In genomic region chr18:9630444-9630843, GRCh38 we compare ENCODE assay signal across 29 cellular contexts.
"Had no signal": no experiment of that assay in that cellular context is flagged by ENCODE, and none has a peak within 500 bp of the region (broad histone marks: within the 10 kb centered on the region; RNA-seq: fewer than 3 reads in every experiment).

No MANE protein-coding gene starts in this region.

- H3K9me3 Mint-ChIP-seq: activated T-cell treated with anti-CD3 and anti-CD28 coated beads, Interleukin-2, amount 50 U/mL, for 24 hours had no signal

- H3K36me3 Mint-ChIP-seq: activated CD8-positive, alpha-beta memory T cell treated with anti-CD3 and anti-CD28 coated beads, Interleukin-2, amount 10 ng/mL, durations not matched to agents 7 days and 5 days; activated naive CD4-positive, alpha-beta T cell treated with anti-CD3 and anti-CD28 coated beads, Interleukin-2, amount 50 U/mL, for 72 hours had no signal

- H3K27ac ChIP-seq: ascending aorta, body of pancreas, RWPE1, SJCRH30, WERI-Rb-1 had no signal

- H3K27me3 ChIP-seq: ascending aorta, body of pancreas, SJCRH30 had no signal

- H3K4me2 ChIP-seq: SK-N-SH had no signal

- H3K27ac Mint-ChIP-seq: activated CD8-positive, alpha-beta memory T cell treated with anti-CD3 and anti-CD28 coated beads, Interleukin-2, amount 10 ng/mL, durations not matched to agents 7 days and 5 days; activated naive CD4-positive, alpha-beta T cell treated with anti-CD3 and anti-CD28 coated beads, Interleukin-2, amount 50 U/mL, for 72 hours; activated naive CD8-positive, alpha-beta T cell treated with anti-CD3 and anti-CD28 coated beads, Interleukin-2, amount 50 U/mL, for 24 hours; activated T-cell treated with anti-CD3 and anti-CD28 coated beads, Interleukin-2, amount 50 U/mL, for 24 hours; activated T-helper 1 cell treated with anti-CD3 and anti-CD28 coated beads, Interleukin-12 subunit alpha, Interleukin-12 subunit beta, Interleukin-2, Interleukin-4 antibody, amounts not matched to agents 30 ng/mL and 10 ng/mL and 1 ng/mL, durations not matched to agents 14 hours and 24 hours and 36 hours had no signal

- FAIRE-seq: bronchial epithelial cell had no signal

- H3K36me3 ChIP-seq: ascending aorta, SJCRH30, WERI-Rb-1 had no signal

- ATAC-seq: activated CD8-positive, alpha-beta memory T cell treated with anti-CD3 and anti-CD28 coated beads, Interleukin-2, amount 10 ng/mL, durations not matched to agents 7 days and 5 days; activated naive CD4-positive, alpha-beta T cell treated with anti-CD3 and anti-CD28 coated beads, Interleukin-2, amount 50 U/mL, for 72 hours; activated naive CD8-positive, alpha-beta T cell treated with anti-CD3 and anti-CD28 coated beads, Interleukin-2, amount 50 U/mL, for 24 hours; body of pancreas; Panc1 had no signal

- H3K27me3 Mint-ChIP-seq: activated T-cell treated with anti-CD3 and anti-CD28 coated beads, Interleukin-2, amount 50 U/mL, for 24 hours had no signal

- H3K4me3 ChIP-seq: ascending aorta, body of pancreas, SJCRH30 had no signal

- DNase-seq: activated CD4-positive, alpha-beta T cell treated with anti-CD3 and anti-CD28 coated beads for 48 hours; activated CD4-positive, alpha-beta T cell treated with anti-CD3 and anti-CD28 coated beads, Interleukin-2, amount 50 U/mL, for 48 hours; activated CD4-positive, CD25-positive, alpha-beta regulatory T cell treated with anti-CD3 and anti-CD28 coated beads, Interleukin-2, amount 50 U/mL, for 72 hours; activated CD8-positive, alpha-beta memory T cell treated with anti-CD3 and anti-CD28 coated beads, Interleukin-2, amount 10 ng/mL, durations not matched to agents 7 days and 5 days; activated effector memory CD4-positive, alpha-beta T cell treated with anti-CD3 and anti-CD28 coated beads, Interleukin-2, amount 50 U/mL, for 16 hours; activated naive CD4-positive, alpha-beta T cell treated with Interleukin-2 at 50 U/mL for 16 hours; activated naive CD8-positive, alpha-beta T cell treated with anti-CD3 and anti-CD28 coated beads, Interleukin-2, amount 50 U/mL, for 24 hours; activated T-cell treated with anti-CD3 and anti-CD28 coated beads, Interleukin-2, amount 50 U/mL, for 24 hours; amniotic stem cell; body of pancreas; central memory CD4-positive, alpha-beta T cell; NCI-H1048; NCI-H1930; NCI-H2107; NCI-H2171 treated with DMSO at 0.1 percent for 48 hours; NCI-H345; NCI-H510A; NCI-H526 treated with DMSO at 0.1 percent for 48 hours; Right ventricle myocardium superior; SJCRH30; SK-N-SH; T-helper 1 cell had no signal

- H3K4me3 Mint-ChIP-seq: activated CD8-positive, alpha-beta memory T cell treated with anti-CD3 and anti-CD28 coated beads, Interleukin-2, amount 10 ng/mL, durations not matched to agents 7 days and 5 days; activated naive CD8-positive, alpha-beta T cell treated with anti-CD3 and anti-CD28 coated beads, Interleukin-2, amount 50 U/mL, for 24 hours; activated T-cell treated with anti-CD3 and anti-CD28 coated beads, Interleukin-2, amount 50 U/mL, for 24 hours; activated T-helper 1 cell treated with anti-CD3 and anti-CD28 coated beads, Interleukin-12 subunit alpha, Interleukin-12 subunit beta, Interleukin-2, Interleukin-4 antibody, amounts not matched to agents 30 ng/mL and 10 ng/mL and 1 ng/mL, durations not matched to agents 14 hours and 24 hours and 36 hours had no signal

- H3K4me1 Mint-ChIP-seq: activated CD8-positive, alpha-beta memory T cell treated with anti-CD3 and anti-CD28 coated beads, Interleukin-2, amount 10 ng/mL, durations not matched to agents 7 days and 5 days; activated naive CD8-positive, alpha-beta T cell treated with anti-CD3 and anti-CD28 coated beads, Interleukin-2, amount 50 U/mL, for 24 hours had no signal

- H3K9me3 ChIP-seq: ascending aorta, body of pancreas, SJCRH30, SK-N-SH had no signal

- H3K9ac ChIP-seq: SK-N-SH had no signal
